In the genomic region with DNA sequence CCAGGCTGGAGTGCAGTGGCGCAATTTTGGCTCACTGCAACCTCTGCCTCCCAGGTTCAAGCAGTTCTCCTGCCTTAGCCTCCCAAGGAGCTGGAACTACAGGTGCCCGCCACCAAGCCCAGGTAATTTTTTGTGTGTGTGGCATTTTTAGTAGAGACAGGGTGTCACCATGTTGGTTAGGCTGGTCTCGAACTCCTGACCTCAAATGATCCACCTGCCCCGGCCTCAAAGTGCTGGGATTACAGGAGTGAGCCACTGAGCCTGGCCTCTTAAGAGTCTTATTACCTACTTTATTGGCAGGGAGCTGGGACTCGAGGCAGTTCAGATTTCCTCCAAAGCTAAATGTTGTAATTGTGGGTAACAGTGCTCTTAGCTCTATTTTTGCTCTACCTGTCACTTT, we compare ENCODE assay signal across 27 cellular contexts.
"Had no signal": no experiment of that assay in that cellular context is flagged by ENCODE, and none has a peak within 500 bp of the region (broad histone marks: within the 10 kb centered on the region; RNA-seq: fewer than 3 reads in every experiment).

No MANE protein-coding gene starts in this region.

- ATAC-seq: naive thymus-derived CD8-positive, alpha-beta T cell; natural killer cell treated with Interleukin-12 subunit alpha and Interleukin-12 subunit beta and Interleukin-15 and Interleukin-18, amount 100 ng/mL, for 72 hours; right cardiac atrium; right lobe of liver; stimulated activated effector memory CD8-positive, alpha-beta T cell treated with anti-CD3 and anti-CD28 coated beads, Interleukin-12 subunit alpha, Interleukin-12 subunit beta, amount 100 ng/mL, for 72 hours; stimulated activated naive B cell treated with anti-CD40 and anti-IgM and Interleukin-4, amounts not matched to agents 10 μg/mL and 1 μg/mL and 100 μg/mL, for 72 hours; upper lobe of right lung had no signal

- H3K27me3 ChIP-seq: neutrophil, ovary, right lobe of liver, sigmoid colon, stomach, thyroid gland, tibial nerve, upper lobe of right lung, vagina had no signal

- H3K9me3 ChIP-seq: neutrophil, ovary, psoas muscle, right lobe of liver, sigmoid colon, stomach, thoracic aorta, thyroid gland, tibial nerve, upper lobe of right lung, vagina had no signal

- H3K36me3 ChIP-seq: ovary, right lobe of liver, sigmoid colon, stomach, thoracic aorta, thyroid gland, tibial nerve, upper lobe of right lung, vagina had no signal

- H3K4me1 ChIP-seq: right lobe of liver, stomach, thyroid gland, tibial nerve, upper lobe of right lung had no signal

- DNase-seq: nephron progenitor cell; nucleus accumbens; ovary; posterior cingulate gyrus; psoas muscle; right cardiac atrium; sigmoid colon; small intestine; stimulated activated CD4-positive, alpha-beta T cell treated with anti-CD3 and anti-CD28 coated beads, Interleukin-15, amount 100 ng/mL, for 24 hours; stimulated activated CD4-positive, alpha-beta T cell treated with anti-CD3 and anti-CD28 coated beads, Interleukin-2, amount 100 ng/mL, for 24 hours; stimulated activated CD4-positive, alpha-beta T cell treated with anti-CD3 and anti-CD28 coated beads, Interleukin-2, amount 100 ng/mL, for 48 hours; stimulated activated CD4-positive, alpha-beta T cell treated with anti-CD3 and anti-CD28 coated beads, Interleukin-4, amount 100 ng/mL, for 24 hours; stimulated activated naive B cell treated with anti-CD40 and anti-IgM and Interleukin-4, amounts not matched to agents 10 μg/mL and 1 μg/mL and 100 μg/mL, for 72 hours; stimulated activated naive CD4-positive, alpha-beta T cell treated with Interleukin-2 at 50 U/mL for 16 hours; stomach; thyroid gland; trophoblast cell; upper lobe of right lung had no signal

- H3K27ac ChIP-seq: neutrophil, ovary, parathyroid adenoma, psoas muscle, right lobe of liver, sigmoid colon, stomach, thoracic aorta, thyroid gland, tibial nerve, upper lobe of right lung, vagina had no signal

- H3K4me3 ChIP-seq: ovary, psoas muscle, right lobe of liver, sigmoid colon, stomach, thoracic aorta, thyroid gland, tibial nerve, upper lobe of right lung, vagina had no signal
